ENCODE assay signal across 10 cellular contexts in genomic region chr12:120236124-120236398, GRCh38. TPM values are rescaled to one million over a fixed set of nuclear protein-coding genes. Genes with fewer than 3 reads are reported as not detected.
A peak's percentile ranks its signal among the peaks of the same experiment; 100 is the strongest.
DNase-seq lines count a peak whose midpoint lies in the region; ATAC-seq and TF ChIP-seq lines count a peak whose summit lies in the region.
"Had no signal": no experiment of that assay in that cellular context is flagged by ENCODE, and none has a peak within 500 bp of the region (broad histone marks: within the 10 kb centered on the region; RNA-seq: fewer than 3 reads in every experiment).

No MANE protein-coding gene starts in this region.

- peaks cover 58% of the 10 kb centered on the region for H3K36me3 Mint-ChIP-seq in Caco-2 (ENCODE audit: insufficient read depth, unreplicated experiment)
- no peaks in the 10 kb centered on the region for H3K36me3 Mint-ChIP-seq in activated CD4-positive, alpha-beta memory T cell treated with anti-CD3 and anti-CD28 coated beads for 36 hours

- peaks cover 88% of the 10 kb centered on the region for H3K79me2 ChIP-seq in hepatocyte

- H3K4me3 ChIP-seq in Caco-2 (ENCODE audit: low read depth, low read length) (no peak overlapping the region), hepatocyte (no peak overlapping the region), skeletal muscle tissue (ENCODE audit: low read length in 3 of 3) (peak overlapping the region in 2 of 3 donors; percentile 54 to 55)
- H3K4me3 ChIP-seq: HAP-1 had no signal

- H3K4me3 Mint-ChIP-seq in Caco-2 (ENCODE audit: unreplicated experiment) = no peak overlapping the region
- no peak overlapping the region for H3K4me3 Mint-ChIP-seq in activated CD4-positive, alpha-beta memory T cell treated with anti-CD3 and anti-CD28 coated beads for 36 hours

- H3K27ac ChIP-seq in hepatocyte (peak overlapping the region; percentile 90), skeletal muscle tissue (ENCODE audit: low read depth, low read length) (peak overlapping the region; percentile 99)

- DNase-seq in Caco-2 (no peak), hepatocyte (ENCODE audit: low spot score) (no peak), mesenteric fat pad (ENCODE audit: low spot score) (no peak)
- peak; percentile 34 for DNase-seq in activated CD4-positive, alpha-beta memory T cell treated with anti-CD3 and anti-CD28 coated beads for 36 hours
- DNase-seq: NCI-H2029 treated with DMSO at 0.1 percent for 48 hours had no signal

- CTCF ChIA-PET in Caco-2 (lab: Charles Lee) = interaction anchor here (0.5 to 6.7 kb wide), 8 partner anchors 12 to 66 kb away, joined by 3 to 73 read pairs (median 6); partner anchors contain the start of genes PXN, RPLP0 and SIRT4
- CTCF ChIA-PET in activated CD4-positive, alpha-beta memory T cell treated with anti-CD3 and anti-CD28 coated beads for 36 hours (lab: Charles Lee) = interaction anchor here (0.6 to 10.8 kb wide), 11 partner anchors 7 to 1954 kb away, joined by 3 to 111 read pairs (median 4); partner anchors contain the start of genes PXN, RNU4-1, RNU4-2 and RPLP0

- peak overlapping the region; percentile 71 for H3K27ac Mint-ChIP-seq in Caco-2 (ENCODE audit: unreplicated experiment)
- H3K27ac Mint-ChIP-seq in activated CD4-positive, alpha-beta memory T cell treated with anti-CD3 and anti-CD28 coated beads for 36 hours = peak overlapping the region; percentile 67

- peaks cover 83% of the 10 kb centered on the region for H3K4me1 ChIP-seq in Caco-2
- H3K4me1 ChIP-seq in hepatocyte (ENCODE audit: insufficient read depth) = peaks cover 65% of the 10 kb centered on the region
- H3K4me1 ChIP-seq in skeletal muscle tissue (ENCODE audit: control insufficient read depth in 3 of 3, insufficient read depth in 3 of 3, low read length in 3 of 3) = peaks cover 93% of the 10 kb centered on the region in 3 donors

- no peak for ATAC-seq in GM21723 (IDR thresholded peaks at IDR 0.05; ENCODE audit: unreplicated experiment)
- no peak for ATAC-seq in HG02884 (IDR thresholded peaks at IDR 0.05; ENCODE audit: unreplicated experiment)
- no peak for ATAC-seq in HG02678 (IDR thresholded peaks at IDR 0.05; ENCODE audit: unreplicated experiment)

- H4K20me1 ChIP-seq in hepatocyte (ENCODE audit: insufficient read depth, poor library complexity, severe bottlenecking) = peaks cover 23% of the 10 kb centered on the region

- H3K9me2 ChIP-seq in hepatocyte (replicated peaks; ENCODE audit: insufficient read depth) = no peaks in the 10 kb centered on the region

- no peaks in the 10 kb centered on the region for H3K27me3 Mint-ChIP-seq in Caco-2 (ENCODE audit: insufficient read depth, unreplicated experiment)
- H3K27me3 Mint-ChIP-seq in activated CD4-positive, alpha-beta memory T cell treated with anti-CD3 and anti-CD28 coated beads for 36 hours = no peaks in the 10 kb centered on the region

- intact Hi-C loops in Caco-2 (cut with micrococcal nuclease; ENCODE audit: unreplicated experiment) = no loop called here
- intact Hi-C loops in activated CD4-positive, alpha-beta memory T cell treated with anti-CD3 and anti-CD28 coated beads for 36 hours (cut with micrococcal nuclease) = no loop called here

- no peaks in the 10 kb centered on the region for H3K9me3 Mint-ChIP-seq in Caco-2 (ENCODE audit: unreplicated experiment)
- no peaks in the 10 kb centered on the region for H3K9me3 Mint-ChIP-seq in activated CD4-positive, alpha-beta memory T cell treated with anti-CD3 and anti-CD28 coated beads for 36 hours

- H3K9ac ChIP-seq in skeletal muscle tissue (ENCODE audit: low read depth in 1 of 3, low read length in 3 of 3) = peak overlapping the region in 2 of 3 donors; percentile 74 to 78

- peaks cover 57% of the 10 kb centered on the region for H3K4me1 Mint-ChIP-seq in Caco-2 (ENCODE audit: low read depth, unreplicated experiment)
- H3K4me1 Mint-ChIP-seq in activated CD4-positive, alpha-beta memory T cell treated with anti-CD3 and anti-CD28 coated beads for 36 hours (ENCODE audit: low read depth) = peaks cover 86% of the 10 kb centered on the region

- H3K27me3 ChIP-seq in Caco-2 (replicated peaks; ENCODE audit: control insufficient read depth, insufficient read depth, low read length) = no peaks in the 10 kb centered on the region
- H3K27me3 ChIP-seq in hepatocyte = no peaks in the 10 kb centered on the region
- H3K27me3 ChIP-seq in skeletal muscle tissue (ENCODE audit: control insufficient read depth in 3 of 3, insufficient read depth in 3 of 3, low read length in 3 of 3) = no peaks in the 10 kb centered on the region

- TF ChIP-seq CTCF in Caco-2 (IDR thresholded peaks at IDR 0.05; ENCODE audit: insufficient read depth in 1 of 2, low read depth in 1 of 2, low read length in 1 of 2, severe bottlenecking in 1 of 2, unreplicated experiment in 1 of 2) (no peak), hepatocyte (IDR thresholded peaks at IDR 0.05; ENCODE audit: poor library complexity) (no peak)

- no peaks in the 10 kb centered on the region for H3K9me3 ChIP-seq in Caco-2
- no peaks in the 10 kb centered on the region for H3K9me3 ChIP-seq in hepatocyte (ENCODE audit: low read depth)
- no peaks in the 10 kb centered on the region for H3K9me3 ChIP-seq in skeletal muscle tissue (ENCODE audit: control insufficient read depth in 3 of 3, low read length in 3 of 3)
- H3K9me3 ChIP-seq: HAP-1 had no signal

- H3K4me2 ChIP-seq in hepatocyte = no peak overlapping the region

- no TSS peak for BruUV-seq in Caco-2 (replicated peaks; lab: Mats Ljungman, UMichigan)

- WGBS in hepatocyte (ENCODE audit: low lambda C conversion rate, missing lambda C conversion rate) = 91% methylated on average over 3 of the region's 3 CpGs

- H3K36me3 ChIP-seq in Caco-2 (ENCODE audit: control insufficient read depth, insufficient read depth, low read length) (no peaks in the 10 kb centered on the region), hepatocyte (replicated peaks; ENCODE audit: insufficient read depth, low read depth) (no peaks in the 10 kb centered on the region), skeletal muscle tissue (ENCODE audit: control insufficient read depth in 3 of 3, insufficient read depth in 3 of 3, low read length in 3 of 3) (no peaks in the 10 kb centered on the region)
- H3K36me3 ChIP-seq: HAP-1 had no signal

- no peak overlapping the region for H2AFZ ChIP-seq in hepatocyte

- POLR2A ChIA-PET in Caco-2 (lab: Charles Lee) = interaction anchor here (0.5 to 1.8 kb wide), 6 partner anchors 21 to 55 kb away, joined by 3 to 12 read pairs (median 5); no protein-coding TSS in a partner anchor
- POLR2A ChIA-PET in activated CD4-positive, alpha-beta memory T cell treated with anti-CD3 and anti-CD28 coated beads for 36 hours (lab: Charles Lee) = interaction anchor here (1.1 to 1.8 kb wide), 2 partner anchors 21 to 55 kb away, joined by 3 to 15 read pairs; partner anchors contain the start of gene RNU4-2

RNA-seq across cellular contexts. Expression of gene PXN, which starts 29.5 kb away (rescaled TPM):
- total RNA-seq in Caco-2 (2022) (150 and 162 TPM in 2 replicates), hepatocyte (26.7 and 30.4 TPM in 2 replicates), skeletal muscle tissue (20.9 TPM), mesenteric fat pad (123 TPM)
- total RNA-seq in activated CD4-positive, alpha-beta memory T cell treated with anti-CD3 and anti-CD28 coated beads for 36 hours = 10 to 100 TPM; 74.0 to 75.0 TPM
- 61.7 and 69.3 TPM in 2 replicates for polyA plus RNA-seq in hepatocyte

RNA-seq across cellular contexts. Expression of gene RPLP0, which starts 35.1 kb away (rescaled TPM):
- total RNA-seq in Caco-2 (2022) (2,379 and 2,383 TPM in 2 replicates), hepatocyte (3,730 and 3,982 TPM in 2 replicates), skeletal muscle tissue (2,458 TPM), mesenteric fat pad (1,415 TPM)
- 1,000 to 10,000 TPM; 4,273 to 4,368 TPM for total RNA-seq in activated CD4-positive, alpha-beta memory T cell treated with anti-CD3 and anti-CD28 coated beads for 36 hours
- 775 and 798 TPM in 2 replicates for polyA plus RNA-seq in hepatocyte

RNA-seq across cellular contexts. Expression of gene GCN1, which starts 41.5 kb away (rescaled TPM):
- total RNA-seq in Caco-2 (2022) (154 and 171 TPM in 2 replicates), hepatocyte (37.4 and 197 TPM in 2 replicates), skeletal muscle tissue (87.2 TPM), mesenteric fat pad (97.0 TPM)
- total RNA-seq in activated CD4-positive, alpha-beta memory T cell treated with anti-CD3 and anti-CD28 coated beads for 36 hours = 100 to 1,000 TPM; 121 TPM
- 27.6 and 28.2 TPM in 2 replicates for polyA plus RNA-seq in hepatocyte

RNA-seq across cellular contexts. Expression of gene RNU4-2, which starts 55.6 kb away (rescaled TPM):
- total RNA-seq in Caco-2 (2022) (3,944 and 3,946 TPM in 2 replicates), hepatocyte (under 0.01 TPM in 2 replicates), skeletal muscle tissue (under 0.01 TPM), mesenteric fat pad (7,466 TPM)
- total RNA-seq in activated CD4-positive, alpha-beta memory T cell treated with anti-CD3 and anti-CD28 coated beads for 36 hours = 1,000 to 10,000 TPM; 2,395 to 2,750 TPM
- polyA plus RNA-seq in hepatocyte = not detected in 2 replicates

RNA-seq across cellular contexts. Expression of gene RNU4-1, which starts 57.0 kb away (rescaled TPM):
- total RNA-seq in Caco-2 (2022) = 3,380 and 3,645 TPM in 2 replicates
- total RNA-seq in activated CD4-positive, alpha-beta memory T cell treated with anti-CD3 and anti-CD28 coated beads for 36 hours = 1,000 to 10,000 TPM; 1,180 to 1,201 TPM
- under 0.01 TPM in 2 replicates for total RNA-seq in hepatocyte
- not detected in 2 replicates for polyA plus RNA-seq in hepatocyte
- under 0.01 TPM for total RNA-seq in skeletal muscle tissue
- 976 TPM for total RNA-seq in mesenteric fat pad

Comparison
In these comparisons a context has a peak if more than half of its experiments do, and no peak if none do; other contexts are left out.
1. H3K4me3 ChIP-seq: peak in skeletal muscle tissue (2 of 3); none in Caco-2 (single experiment) and hepatocyte (single experiment).